Comparison of ENCODE assay signal across 13 cellular contexts in genomic region chr16:81319221-81319912, GRCh38. TPM values are rescaled to one million over a fixed set of nuclear protein-coding genes. Genes with fewer than 3 reads are reported as not detected.
DNase-seq lines count a peak whose midpoint lies in the region; ATAC-seq, FAIRE-seq and TF ChIP-seq lines count a peak whose summit lies in the region.
"Had no signal": no experiment of that assay in that cellular context is flagged by ENCODE, and none has a peak within 500 bp of the region (broad histone marks: within the 10 kb centered on the region; RNA-seq: fewer than 3 reads in every experiment).

No MANE protein-coding gene starts in this region.

- no peaks in the 10 kb centered on the region for H3K36me3 ChIP-seq in rectal smooth muscle tissue (ENCODE audit: control insufficient read depth, insufficient read depth, low read length)
- no peaks in the 10 kb centered on the region for H3K36me3 ChIP-seq in tibial nerve
- H3K36me3 ChIP-seq: suprapubic skin had no signal

- no peak for TF ChIP-seq EP300 in tibial nerve (IDR thresholded peaks at IDR 0.05)

- peak overlapping the region; percentile 48 for H3K27ac ChIP-seq in rectal smooth muscle tissue (ENCODE audit: low read depth, low read length)
- H3K27ac ChIP-seq in tibial nerve: no peak overlapping the region

- peak; percentile 55 for ATAC-seq in SK-N-SH treated with all-trans-retinoic acid at 6 μM for 48 hours
- ATAC-seq in GM18861 (IDR thresholded peaks at IDR 0.05; ENCODE audit: unreplicated experiment): no peak
- no peak for ATAC-seq in HG02678 (IDR thresholded peaks at IDR 0.05; ENCODE audit: unreplicated experiment)
- ATAC-seq: activated CD8-positive, alpha-beta T cell treated with anti-CD3 and anti-CD28 coated beads for 36 hours; HepG2 had no signal

- WGBS in tibial nerve, 2 donors: 71 to 75% methylated on average over 6 of the region's 6 CpGs

- H3K9me3 ChIP-seq in tibial nerve: no peaks in the 10 kb centered on the region
- H3K9me3 ChIP-seq: suprapubic skin had no signal

- no peak overlapping the region for H3K4me3 ChIP-seq in rectal smooth muscle tissue (ENCODE audit: low read length)
- H3K4me3 ChIP-seq in tibial nerve: no peak overlapping the region
- H3K4me3 ChIP-seq: suprapubic skin had no signal

- peak; percentile 6 for FAIRE-seq in H54 (lab: Jason Lieb, UNC)
- FAIRE-seq: endometrium, HepG2 had no signal

- TF ChIP-seq POLR2A in H54 (IDR thresholded peaks at IDR 0.05; ENCODE audit: low read depth, low read length): no peak
- no peak for TF ChIP-seq POLR2A in tibial nerve (IDR thresholded peaks at IDR 0.05)

- DNase-seq in H54 (ENCODE audit: insufficient read length, low spot score) (peak; percentile 21), fibroblast of gingiva (ENCODE audit: low read depth) (peak; percentile 37), pons (ENCODE audit: low spot score) (no peak), tibial nerve (ENCODE audit: low spot score in 2 of 2) (no peak)
- DNase-seq: activated CD8-positive, alpha-beta T cell treated with anti-CD3 and anti-CD28 coated beads for 36 hours; SIG-M5 had no signal

- H3K27me3 ChIP-seq in rectal smooth muscle tissue (ENCODE audit: control insufficient read depth, insufficient read depth, low read length) (no peaks in the 10 kb centered on the region), tibial nerve (no peaks in the 10 kb centered on the region)
- H3K27me3 ChIP-seq: suprapubic skin had no signal

- H3K9ac ChIP-seq in rectal smooth muscle tissue (ENCODE audit: low read length): no peak overlapping the region

- no peak for TF ChIP-seq CTCF in tibial nerve (IDR thresholded peaks at IDR 0.05)

- H3K4me1 ChIP-seq in rectal smooth muscle tissue (ENCODE audit: control insufficient read depth, insufficient read depth, low read length) (peaks cover 25% of the 10 kb centered on the region), tibial nerve (peaks cover 0 to 49% (median 9%) of the 10 kb centered on the region in 4 donors)

TF ChIP-seq in SK-N-SH treated with all-trans-retinoic acid at 6 μM for 48 hours, 23 proteins besides CTCF, POLR2A, EP300 and RAD21:
- TF ChIP-seq BACH2 (CRISPR knock-in tag; IDR thresholded peaks at IDR 0.05; ENCODE audit: borderline replicate concordance) (no peak), SNAI2 (CRISPR knock-in tag; IDR thresholded peaks at IDR 0.05) (0 out of 2 replicates have a peak, but pooled peaks have one; percentile 40), PATZ1 (CRISPR knock-in tag; IDR thresholded peaks at IDR 0.05; ENCODE audit: borderline replicate concordance) (peak; percentile 53; the same call in 1 of the 2 replicates), ISL1 (CRISPR knock-in tag; IDR thresholded peaks at IDR 0.05) (peak; percentile 48)

RNA-seq across cellular contexts. Expression of gene GAN, which starts 4.6 kb away (rescaled TPM):
- total RNA-seq in tibial nerve: 1 to 10 TPM; 9.0 to 9.3 (median 9.1) TPM

Comparison
In these comparisons a context has a peak if more than half of its experiments do, and no peak if none do; other contexts are left out.
1. DNase-seq: peak in H54 (single experiment) and fibroblast of gingiva (single experiment); none in pons (single experiment) and tibial nerve (0 of 2).